In the genomic region with DNA sequence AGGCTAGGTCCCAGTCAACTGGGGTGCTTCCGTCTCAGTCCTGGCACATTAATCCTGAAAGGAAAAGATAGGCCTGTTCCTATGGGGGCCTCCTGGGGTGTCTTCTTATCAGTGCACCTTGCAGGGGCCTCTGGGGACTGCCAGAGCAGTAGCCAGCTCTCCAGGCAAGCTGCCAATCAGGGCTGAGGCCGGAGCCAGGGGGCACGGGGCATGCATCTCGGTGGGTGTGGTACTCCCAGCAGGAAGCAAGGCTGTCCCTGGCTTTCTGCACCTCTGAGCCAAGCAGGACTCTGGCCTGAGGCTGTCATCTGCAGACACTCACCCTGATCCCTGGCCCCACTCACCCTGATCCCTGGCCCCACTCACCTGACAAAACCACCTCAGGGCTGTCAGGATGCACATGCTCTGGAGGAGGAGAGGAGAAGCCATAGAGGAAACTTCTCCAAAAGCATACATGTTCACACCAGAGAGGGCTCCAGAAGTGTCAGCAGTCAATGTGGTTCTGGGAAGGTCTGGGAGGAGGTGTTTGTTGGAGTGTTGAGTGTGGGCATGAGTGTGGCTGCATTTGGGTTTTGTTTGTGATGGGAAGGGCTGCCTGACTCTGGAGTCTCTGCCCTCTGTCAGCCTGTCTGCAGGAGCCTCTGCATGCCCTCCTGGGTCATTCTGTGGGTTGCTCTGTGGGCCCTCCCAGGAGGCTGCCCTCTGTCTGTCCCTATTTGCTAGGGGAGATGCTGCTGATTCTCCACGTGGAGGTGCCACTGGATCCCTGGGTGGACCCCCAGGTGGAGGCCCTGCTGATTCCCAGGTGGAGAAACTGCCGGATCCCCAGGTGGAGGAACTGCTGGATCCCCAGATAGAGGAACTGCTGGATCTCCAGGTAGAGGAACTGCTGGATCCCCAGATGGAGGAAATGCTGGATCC, we compare ENCODE assay signal across 29 cellular contexts.
"Had no signal": no experiment of that assay in that cellular context is flagged by ENCODE, and none has a peak within 500 bp of the region (broad histone marks: within the 10 kb centered on the region; RNA-seq: fewer than 3 reads in every experiment).

No MANE protein-coding gene starts in this region.

- H3K4me3 ChIP-seq: ascending aorta, breast epithelium, cardiac muscle cell, colonic mucosa, esophagus squamous epithelium, gastroesophageal sphincter, heart right ventricle had no signal

- ATAC-seq: activated CD4-positive, alpha-beta T cell treated with anti-CD3 and anti-CD28 coated beads for 36 hours; activated naive CD4-positive, alpha-beta T cell treated with anti-CD3 and anti-CD28 coated beads, Interleukin-2, amount 50 U/mL, for 72 hours; activated T-cell treated with anti-CD3 and anti-CD28 coated beads, Interleukin-2, amount 50 U/mL, for 72 hours; gastroesophageal sphincter; heart right ventricle; T-helper 17 cell had no signal

- H3K9me3 ChIP-seq: ascending aorta, breast epithelium, colonic mucosa, esophagus squamous epithelium, gastroesophageal sphincter, heart right ventricle had no signal

- H3K36me3 ChIP-seq: ascending aorta, breast epithelium, cardiac muscle cell, colonic mucosa, esophagus squamous epithelium, gastroesophageal sphincter, heart right ventricle had no signal

- H3K27me3 ChIP-seq: ascending aorta, colonic mucosa had no signal

- H3K4me1 ChIP-seq: breast epithelium, colonic mucosa had no signal

- DNase-seq: activated CD4-positive, alpha-beta memory T cell treated with anti-CD3 and anti-CD28 coated beads for 36 hours; activated CD4-positive, alpha-beta T cell treated with anti-CD3 and anti-CD28 coated beads for 36 hours; activated CD4-positive, alpha-beta T cell treated with anti-CD3 and anti-CD28 coated beads, Interleukin-2, amount 10 ng/mL, durations not matched to agents 24 days and 14 days; activated CD4-positive, CD25-positive, alpha-beta regulatory T cell; activated CD4-positive, CD25-positive, alpha-beta regulatory T cell treated with anti-CD3 and anti-CD28 coated beads, Interleukin-2, amount 50 U/mL, for 72 hours; activated CD8-positive, alpha-beta memory T cell treated with anti-CD3 and anti-CD28 coated beads, Interleukin-2, amount 50 U/mL, for 48 hours; activated gamma-delta T cell; activated naive CD4-positive, alpha-beta T cell; activated naive CD4-positive, alpha-beta T cell treated with anti-CD3 and anti-CD28 coated beads, Interleukin-2, amount 10 ng/mL, durations not matched to agents 7 days and 5 days; activated naive CD8-positive, alpha-beta T cell treated with anti-CD3 and anti-CD28 coated beads, Interleukin-2, amount 10 ng/mL, durations not matched to agents 7 days and 5 days; activated T-cell treated with anti-CD3 and anti-CD28 coated beads for 4 hours; activated T-cell treated with anti-CD3 and anti-CD28 coated beads, Interleukin-2, amount 50 U/mL, for 24 hours; activated T-cell treated with anti-CD3 and anti-CD28 coated beads, Interleukin-2, amount 50 U/mL, for 72 hours; central memory CD4-positive, alpha-beta T cell; cerebellar nuclear complex; colonic mucosa; effector CD8-positive, alpha-beta T cell; esophagus squamous epithelium; foreskin melanocyte; heart right ventricle; T-helper 1 cell; T-helper 17 cell; T1000 had no signal

- H3K27ac ChIP-seq: ascending aorta, breast epithelium, cardiac muscle cell, colonic mucosa, epithelial cell of prostate, esophagus squamous epithelium, gastroesophageal sphincter, heart right ventricle had no signal
